Comparison of ENCODE assay signal across 1 cellular context in genomic region chr3:138078096-138078495, GRCh38.
TF ChIP-seq lines count a peak whose summit lies in the region.

No MANE protein-coding gene starts in this region.

TF ChIP-seq in SK-N-SH, 30 proteins besides CTCF, POLR2A, EP300 and RAD21 (continued from another document):
- TF ChIP-seq, protein P1, sequence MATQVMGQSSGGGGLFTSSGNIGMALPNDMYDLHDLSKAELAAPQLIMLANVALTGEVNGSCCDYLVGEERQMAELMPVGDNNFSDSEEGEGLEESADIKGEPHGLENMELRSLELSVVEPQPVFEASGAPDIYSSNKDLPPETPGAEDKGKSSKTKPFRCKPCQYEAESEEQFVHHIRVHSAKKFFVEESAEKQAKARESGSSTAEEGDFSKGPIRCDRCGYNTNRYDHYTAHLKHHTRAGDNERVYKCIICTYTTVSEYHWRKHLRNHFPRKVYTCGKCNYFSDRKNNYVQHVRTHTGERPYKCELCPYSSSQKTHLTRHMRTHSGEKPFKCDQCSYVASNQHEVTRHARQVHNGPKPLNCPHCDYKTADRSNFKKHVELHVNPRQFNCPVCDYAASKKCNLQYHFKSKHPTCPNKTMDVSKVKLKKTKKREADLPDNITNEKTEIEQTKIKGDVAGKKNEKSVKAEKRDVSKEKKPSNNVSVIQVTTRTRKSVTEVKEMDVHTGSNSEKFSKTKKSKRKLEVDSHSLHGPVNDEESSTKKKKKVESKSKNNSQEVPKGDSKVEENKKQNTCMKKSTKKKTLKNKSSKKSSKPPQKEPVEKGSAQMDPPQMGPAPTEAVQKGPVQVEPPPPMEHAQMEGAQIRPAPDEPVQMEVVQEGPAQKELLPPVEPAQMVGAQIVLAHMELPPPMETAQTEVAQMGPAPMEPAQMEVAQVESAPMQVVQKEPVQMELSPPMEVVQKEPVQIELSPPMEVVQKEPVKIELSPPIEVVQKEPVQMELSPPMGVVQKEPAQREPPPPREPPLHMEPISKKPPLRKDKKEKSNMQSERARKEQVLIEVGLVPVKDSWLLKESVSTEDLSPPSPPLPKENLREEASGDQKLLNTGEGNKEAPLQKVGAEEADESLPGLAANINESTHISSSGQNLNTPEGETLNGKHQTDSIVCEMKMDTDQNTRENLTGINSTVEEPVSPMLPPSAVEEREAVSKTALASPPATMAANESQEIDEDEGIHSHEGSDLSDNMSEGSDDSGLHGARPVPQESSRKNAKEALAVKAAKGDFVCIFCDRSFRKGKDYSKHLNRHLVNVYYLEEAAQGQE (IDR thresholded peaks at IDR 0.05; ENCODE audit: low read depth, low read length), result no peak
- TF ChIP-seq, protein P2, sequence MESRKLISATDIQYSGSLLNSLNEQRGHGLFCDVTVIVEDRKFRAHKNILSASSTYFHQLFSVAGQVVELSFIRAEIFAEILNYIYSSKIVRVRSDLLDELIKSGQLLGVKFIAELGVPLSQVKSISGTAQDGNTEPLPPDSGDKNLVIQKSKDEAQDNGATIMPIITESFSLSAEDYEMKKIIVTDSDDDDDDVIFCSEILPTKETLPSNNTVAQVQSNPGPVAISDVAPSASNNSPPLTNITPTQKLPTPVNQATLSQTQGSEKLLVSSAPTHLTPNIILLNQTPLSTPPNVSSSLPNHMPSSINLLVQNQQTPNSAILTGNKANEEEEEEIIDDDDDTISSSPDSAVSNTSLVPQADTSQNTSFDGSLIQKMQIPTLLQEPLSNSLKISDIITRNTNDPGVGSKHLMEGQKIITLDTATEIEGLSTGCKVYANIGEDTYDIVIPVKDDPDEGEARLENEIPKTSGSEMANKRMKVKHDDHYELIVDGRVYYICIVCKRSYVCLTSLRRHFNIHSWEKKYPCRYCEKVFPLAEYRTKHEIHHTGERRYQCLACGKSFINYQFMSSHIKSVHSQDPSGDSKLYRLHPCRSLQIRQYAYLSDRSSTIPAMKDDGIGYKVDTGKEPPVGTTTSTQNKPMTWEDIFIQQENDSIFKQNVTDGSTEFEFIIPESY (IDR thresholded peaks at IDR 0.05; ENCODE audit: borderline replicate concordance, low read depth), result no peak
- TF ChIP-seq SIN3A (IDR thresholded peaks at IDR 0.05; ENCODE audit: borderline replicate concordance, low read depth, low read length), result no peak
- TF ChIP-seq, protein P3, sequence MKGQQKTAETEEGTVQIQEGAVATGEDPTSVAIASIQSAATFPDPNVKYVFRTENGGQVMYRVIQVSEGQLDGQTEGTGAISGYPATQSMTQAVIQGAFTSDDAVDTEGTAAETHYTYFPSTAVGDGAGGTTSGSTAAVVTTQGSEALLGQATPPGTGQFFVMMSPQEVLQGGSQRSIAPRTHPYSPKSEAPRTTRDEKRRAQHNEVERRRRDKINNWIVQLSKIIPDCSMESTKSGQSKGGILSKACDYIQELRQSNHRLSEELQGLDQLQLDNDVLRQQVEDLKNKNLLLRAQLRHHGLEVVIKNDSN (IDR thresholded peaks at IDR 0.05; ENCODE audit: borderline replicate concordance, low read depth), result no peak
